In genomic region chr11:58618215-58618614, GRCh38 we compare ENCODE assay signal across 10 cellular contexts. TPM values are rescaled to one million over a fixed set of nuclear protein-coding genes. Genes with fewer than 3 reads are reported as not detected.
A peak's percentile ranks its signal among the peaks of the same experiment; 100 is the strongest.
DNase-seq lines count a peak whose midpoint lies in the region; ATAC-seq, FAIRE-seq and TF ChIP-seq lines count a peak whose summit lies in the region.
"Had no signal": no experiment of that assay in that cellular context is flagged by ENCODE, and none has a peak within 500 bp of the region (broad histone marks: within the 10 kb centered on the region; RNA-seq: fewer than 3 reads in every experiment).

No MANE protein-coding gene starts in this region.

- peak; percentile 48 for ATAC-seq in effector memory CD8-positive, alpha-beta T cell (replicated peaks)
- ATAC-seq in pancreas, result peak; percentile 43 to 63 (median 50)
- ATAC-seq: gastrocnemius medialis had no signal

- H3K9me3 Mint-ChIP-seq in effector memory CD8-positive, alpha-beta T cell, result no peaks in the 10 kb centered on the region
- H3K9me3 Mint-ChIP-seq in T-helper 2 cell treated with Interferon-gamma antibody and Interleukin-4, amounts not matched to agents 5 μg/mL and 100 μg/mL, for 36 hours, result no peaks in the 10 kb centered on the region
- H3K9me3 Mint-ChIP-seq: neural crest cell had no signal

- no peak for TF ChIP-seq POLR2A in Peyer's patch (IDR thresholded peaks at IDR 0.05)

- 41 to 46% methylated on average over 1 of the region's 1 CpG for WGBS in pancreas, 2 donors

- H3K36me3 Mint-ChIP-seq in effector memory CD8-positive, alpha-beta T cell (ENCODE audit: insufficient read depth), result peaks cover 82% of the 10 kb centered on the region
- peaks cover 77% of the 10 kb centered on the region for H3K36me3 Mint-ChIP-seq in T-helper 2 cell treated with Interferon-gamma antibody and Interleukin-4, amounts not matched to agents 5 μg/mL and 100 μg/mL, for 36 hours (ENCODE audit: low read depth)

- no peak for DNase-seq in GM10266 (ENCODE audit: extremely low spot score)
- DNase-seq in NAMALWA (ENCODE audit: low spot score), result peak; percentile 16
- DNase-seq in effector memory CD8-positive, alpha-beta T cell, result no peak
- no peak for DNase-seq in pancreas
- DNase-seq in T-helper 2 cell treated with Interferon-gamma antibody and Interleukin-4, amounts not matched to agents 5 μg/mL and 100 μg/mL, for 36 hours (ENCODE audit: low spot score), result no peak
- no peak for DNase-seq in H7
- DNase-seq in Peyer's patch, result no peak
- DNase-seq: aorta, gastrocnemius medialis had no signal

- H3K27me3 ChIP-seq in pancreas, result no peaks in the 10 kb centered on the region
- H3K27me3 ChIP-seq in H7 (ENCODE audit: control insufficient read depth, insufficient read depth, low read length), result no peaks in the 10 kb centered on the region
- no peaks in the 10 kb centered on the region for H3K27me3 ChIP-seq in Peyer's patch
- H3K27me3 ChIP-seq: gastrocnemius medialis had no signal

- H3K4me1 ChIP-seq in pancreas (peaks cover 0 to 19% (median 13%) of the 10 kb centered on the region in 3 donors), Peyer's patch (no peaks in the 10 kb centered on the region)

- H3K4me3 ChIP-seq in pancreas (no peak overlapping the region), H7 (ENCODE audit: insufficient read depth, low read depth, low read length) (no peak overlapping the region), Peyer's patch (no peak overlapping the region)
- H3K4me3 ChIP-seq: gastrocnemius medialis had no signal

- H3K9me3 ChIP-seq in pancreas (no peaks in the 10 kb centered on the region), Peyer's patch (no peaks in the 10 kb centered on the region)
- H3K9me3 ChIP-seq: gastrocnemius medialis had no signal

- no peak overlapping the region for H3K27ac ChIP-seq in pancreas
- H3K27ac ChIP-seq in Peyer's patch, result no peak overlapping the region

- TF ChIP-seq CTCF in GM10266 (IDR thresholded peaks at IDR 0.05; ENCODE audit: control insufficient read depth, insufficient read depth, low read depth, missing control alignments) (peak; percentile 25), pancreas (IDR thresholded peaks at IDR 0.05) (no peak), Peyer's patch (IDR thresholded peaks at IDR 0.05) (peak in 3 of 6 experiments; percentile 28 to 50 (median 31))

- intact Hi-C loops in pancreas (cut with DNase I), result no loop called here

- no peak overlapping the region for H3K4me3 Mint-ChIP-seq in effector memory CD8-positive, alpha-beta T cell
- H3K4me3 Mint-ChIP-seq in T-helper 2 cell treated with Interferon-gamma antibody and Interleukin-4, amounts not matched to agents 5 μg/mL and 100 μg/mL, for 36 hours, result no peak overlapping the region
- H3K4me3 Mint-ChIP-seq: neural crest cell had no signal

- H3K27me3 Mint-ChIP-seq in effector memory CD8-positive, alpha-beta T cell, result no peaks in the 10 kb centered on the region
- H3K27me3 Mint-ChIP-seq in T-helper 2 cell treated with Interferon-gamma antibody and Interleukin-4, amounts not matched to agents 5 μg/mL and 100 μg/mL, for 36 hours (ENCODE audit: low read depth), result no peaks in the 10 kb centered on the region

- H3K27ac Mint-ChIP-seq in effector memory CD8-positive, alpha-beta T cell, result peak overlapping the region; percentile 42 to 62
- H3K27ac Mint-ChIP-seq in T-helper 2 cell treated with Interferon-gamma antibody and Interleukin-4, amounts not matched to agents 5 μg/mL and 100 μg/mL, for 36 hours, result no peak overlapping the region

- H3K36me3 ChIP-seq in pancreas (peaks cover 0 to 49% (median 14%) of the 10 kb centered on the region in 3 donors), H7 (replicated peaks; ENCODE audit: control insufficient read depth, insufficient read depth, low read length) (peaks cover 30% of the 10 kb centered on the region), Peyer's patch (peaks cover 0 to 96% (median 0%) of the 10 kb centered on the region in 3 donors)

- FAIRE-seq in pancreas (lab: Jason Lieb, UNC), result no peak

- no peaks in the 10 kb centered on the region for H3K4me1 Mint-ChIP-seq in effector memory CD8-positive, alpha-beta T cell (ENCODE audit: low read depth in 2 of 2)
- peaks cover 13% of the 10 kb centered on the region for H3K4me1 Mint-ChIP-seq in T-helper 2 cell treated with Interferon-gamma antibody and Interleukin-4, amounts not matched to agents 5 μg/mL and 100 μg/mL, for 36 hours (ENCODE audit: low read depth)
- H3K4me1 Mint-ChIP-seq: neural crest cell had no signal

RNA-seq across cellular contexts. Expression of gene CNTF, which starts 4.2 kb away (rescaled TPM):
- total RNA-seq in pancreas (under 1 TPM; 0.31 to 0.63 (median 0.51) TPM), Peyer's patch (1 to 10 TPM in 3 of 4 donors, not detected in 1; 3.5 to 6.8 (median 5.3) TPM)
- polyA plus RNA-seq in pancreas, result under 1 TPM; 0.28 to 0.30 TPM
- total RNA-seq in H7 (2014; rRNA removed; shearing (Covaris generic)), result 0.26 and 0.73 TPM in 2 replicates

RNA-seq across cellular contexts. Expression of gene ZFP91, which starts 39.4 kb away (rescaled TPM):
- 10 to 100 TPM; 14.2 to 23.0 (median 21.0) TPM for total RNA-seq in pancreas
- polyA plus RNA-seq in pancreas, result 10 to 100 TPM in 1 of 2 donors, 1 to 10 TPM in 1; 6.3 to 12.6 TPM
- 20.5 and 28.3 TPM in 2 replicates for total RNA-seq in H7 (2014; rRNA removed; shearing (Covaris generic))
- total RNA-seq in Peyer's patch, result 10 to 100 TPM; 42.4 to 58.3 (median 45.9) TPM

RNA-seq across cellular contexts. Expression of gene LPXN, which starts 42.6 kb away (rescaled TPM):
- total RNA-seq in pancreas (10 to 100 TPM in 1 of 6 donors, 1 to 10 TPM in 5; 3.2 to 10.4 (median 5.5) TPM), Peyer's patch (10 to 100 TPM; 12.3 to 66.0 (median 18.2) TPM)
- 1 to 10 TPM; 4.6 to 5.1 TPM for polyA plus RNA-seq in pancreas
- 2.2 and 2.8 TPM in 2 replicates for total RNA-seq in H7 (2014; rRNA removed; shearing (Covaris generic))
